8 cellular contexts compared by ENCODE assay signal in the genomic region with DNA sequence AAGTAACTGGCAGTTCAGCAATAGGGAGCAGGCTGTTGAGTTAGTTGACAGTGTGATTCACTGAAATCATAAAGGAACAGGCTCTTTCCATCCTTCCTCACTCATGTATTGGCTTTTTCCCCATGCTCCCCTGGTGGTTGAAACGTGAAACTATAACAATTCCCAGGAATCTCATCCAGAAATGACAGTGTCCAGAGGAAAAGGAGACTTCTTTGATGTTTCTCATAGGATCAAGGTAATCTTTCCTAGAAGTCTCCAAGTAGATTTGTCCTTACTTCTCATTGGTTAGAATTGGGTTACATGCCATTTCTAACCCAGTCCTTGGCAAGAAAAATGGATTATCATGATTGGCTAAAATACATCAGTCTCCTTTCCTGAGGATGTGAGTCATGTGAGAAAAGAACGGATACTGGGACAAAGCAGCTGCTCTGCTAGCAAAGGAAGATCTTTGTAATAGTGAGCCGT. TPM values are rescaled to one million over a fixed set of nuclear protein-coding genes. Genes with fewer than 3 reads are reported as not detected.
DNase-seq lines count a peak whose midpoint lies in the region; ATAC-seq, FAIRE-seq and TF ChIP-seq lines count a peak whose summit lies in the region.

No MANE protein-coding gene starts in this region.

- peak; percentile 0 for DNase-seq in COLO668 (lab: John Stamatoyannopoulos, UW; ENCODE audit: unreplicated experiment)
- peak; percentile 52 for DNase-seq in NCI-H1694 treated with DMSO at 0.1 percent for 48 hours (lab: John Stamatoyannopoulos, UW)
- no peak for DNase-seq in H1 (ENCODE audit: low read depth in 1 of 2, low spot score in 2 of 2)
- DNase-seq in myocyte (ENCODE audit: low read depth), result peak; percentile 75
- no peak for DNase-seq in activated CD4-positive, CD25-positive, alpha-beta regulatory T cell (lab: John Stamatoyannopoulos, UW)
- DNase-seq in amygdala (lab: John Stamatoyannopoulos, UW), result no peak

- no peak overlapping the region for H3K23ac ChIP-seq in H1 (ENCODE audit: insufficient read length)

- H3K14ac ChIP-seq in H1 (ENCODE audit: insufficient read length), result no peak overlapping the region

- no peak overlapping the region for H3K56ac ChIP-seq in H1 (replicated peaks; ENCODE audit: insufficient read length, low read depth, low read length)

- no peak for TF ChIP-seq EP300 in H1 (IDR thresholded peaks at IDR 0.05; ENCODE audit: borderline replicate concordance in 1 of 2, low read depth in 2 of 2, low read length in 2 of 2)

- H4K5ac ChIP-seq in H1 (ENCODE audit: insufficient read length, low read depth, low read length), result no peak overlapping the region

- no peak overlapping the region for H4K91ac ChIP-seq in H1 (replicated peaks; ENCODE audit: insufficient read length, low read length)

- peak in 1 of 2 experiments; percentile 20; a peak in 1 of 4 replicates for TF ChIP-seq RAD21 in H1 (IDR thresholded peaks at IDR 0.05 in 1 of 2, conservative IDR thresholded peaks at IDR 0.05 in 1 of 2; ENCODE audit: low read depth in 2 of 2, low read length in 2 of 2)

- TF ChIP-seq CTCF in H1 (IDR thresholded peaks at IDR 0.05; ENCODE audit: control extremely low read depth in 1 of 3, insufficient read depth in 1 of 3, low read depth in 1 of 3, low read length in 3 of 3), result peak in 2 of 3 experiments; percentile 21 to 56; a peak in 2 of 4 replicates

- H2BK20ac ChIP-seq in H1 (ENCODE audit: low read length), result no peak overlapping the region

- no peak overlapping the region for H4K8ac ChIP-seq in H1 (ENCODE audit: extremely low read depth, insufficient read depth, low read length)

- H3K79me1 ChIP-seq in H1 (ENCODE audit: low read depth, low read length), result no peaks in the 10 kb centered on the region; the same call in 1 of the 2 replicates

- H3K79me2 ChIP-seq in H1 (ENCODE audit: control insufficient read depth in 1 of 2, insufficient read depth in 2 of 2, low read length in 2 of 2), result peaks cover 0 to 13% of the 10 kb centered on the region in 2 experiments; a peak in 1 of 4 replicates

- H3K27me3 ChIP-seq in H1 (replicated peaks in 1 of 4; ENCODE audit: control insufficient read depth in 3 of 4, extremely low read depth in 1 of 4, insufficient read depth in 3 of 4, low read length in 3 of 4), result no peaks in the 10 kb centered on the region

- H2BK15ac ChIP-seq in H1 (ENCODE audit: low read length), result no peak overlapping the region

- CTCF ChIA-PET in H1 (lab: Charles Lee; ENCODE audit: partially characterized antibody), result no interaction called here

- WGBS in H1 (ENCODE audit: extremely low coverage in 1 of 2, insufficient coverage in 1 of 2, insufficient read length in 1 of 2, insufficient replicate concordance in 2 of 2, low coverage in 1 of 2, low lambda C conversion rate in 2 of 2, missing lambda C conversion rate in 1 of 2), 2 experiments, result 73% methylated on average over 3 of the region's 3 CpGs; no CpG with 5 or more reads in 1 of the 2 experiments

- no peak overlapping the region for H3K18ac ChIP-seq in H1 (ENCODE audit: extremely low read depth, low read length)

- H4K20me1 ChIP-seq in H1 (replicated peaks in 1 of 2; ENCODE audit: control insufficient read depth in 1 of 2, insufficient read depth in 2 of 2, low read length in 2 of 2), result peaks cover 2 to 4% of the 10 kb centered on the region in 2 experiments

- H3K27ac ChIP-seq in H1 (ENCODE audit: low read depth, low read length), result no peak overlapping the region

- H3K4me2 ChIP-seq in H1 (ENCODE audit: insufficient read depth in 1 of 2, low read depth in 2 of 2, low read length in 2 of 2), result no peak overlapping the region

- no peak overlapping the region for H2BK5ac ChIP-seq in H1 (ENCODE audit: low read depth, low read length)

- no peak overlapping the region for H2AK5ac ChIP-seq in H1 (ENCODE audit: low read depth, low read length)

- no peaks in the 10 kb centered on the region; a peak in 1 of 7 replicates for H3K4me1 ChIP-seq in H1 (replicated peaks in 1 of 4; ENCODE audit: control insufficient read depth in 3 of 4, insufficient read depth in 4 of 4, low read length in 3 of 4)

- no peak overlapping the region for H3K4me3 ChIP-seq in H1 (ENCODE audit: extremely low read depth in 1 of 4, insufficient read depth in 2 of 4, low read depth in 3 of 4, low read length in 4 of 4)

- peaks cover under 1 to 42% (median 15%) of the 10 kb centered on the region in 4 experiments; a peak in 7 of 8 replicates for H3K36me3 ChIP-seq in H1 (ENCODE audit: control insufficient read depth in 2 of 4, insufficient read depth in 4 of 4, low read length in 3 of 4)

- TF ChIP-seq POLR2A in H1 (IDR thresholded peaks at IDR 0.05; ENCODE audit: control extremely low read depth in 1 of 2, low read depth in 2 of 2, low read length in 2 of 2), result no peak

- H3K4ac ChIP-seq in H1 (replicated peaks; ENCODE audit: insufficient read length, low read depth, low read length), result no peak overlapping the region

- no peak for ATAC-seq in HG03342 (IDR thresholded peaks at IDR 0.05; ENCODE audit: unreplicated experiment)
- no peak for ATAC-seq in GM21529 (IDR thresholded peaks at IDR 0.05; ENCODE audit: unreplicated experiment)

- no peak overlapping the region for H2BK12ac ChIP-seq in H1 (ENCODE audit: low read depth, low read length)

- no peak overlapping the region for H3K9ac ChIP-seq in H1 (replicated peaks in 1 of 4; ENCODE audit: extremely low read depth in 1 of 4, low read depth in 3 of 4, low read length in 3 of 4)

- H3K9me3 ChIP-seq in H1 (ENCODE audit: insufficient read depth in 2 of 2, low read depth in 1 of 2, low read length in 1 of 2), result no peaks in the 10 kb centered on the region

- FAIRE-seq in H1 (lab: Jason Lieb, UNC), result peak; percentile 63

- POLR2A ChIA-PET in H1 (lab: Charles Lee; ENCODE audit: partially characterized antibody), result interaction anchor here (0.9 to 1.5 kb wide), 2 partner anchors 9 to 13 kb away, joined by 3 to 4 read pairs; no protein-coding TSS in a partner anchor

- no peaks in the 10 kb centered on the region for H3K23me2 ChIP-seq in H1 (ENCODE audit: low read depth, low read length)

- H2BK120ac ChIP-seq in H1 (replicated peaks; ENCODE audit: low read depth, low read length), result no peak overlapping the region

- no peak overlapping the region for H2AFZ ChIP-seq in H1 (ENCODE audit: low read length)

TF ChIP-seq in H1, 55 proteins besides CTCF, POLR2A, EP300 and RAD21:
- TF ChIP-seq JUN (IDR thresholded peaks at IDR 0.05; ENCODE audit: low read depth, low read length) (no peak), TEAD4 (IDR thresholded peaks at IDR 0.05; ENCODE audit: low read depth, low read length) (no peak), CBX5 (IDR thresholded peaks at IDR 0.05; ENCODE audit: low read depth, low read length) (no peak), SP1 (IDR thresholded peaks at IDR 0.05; ENCODE audit: low read depth, low read length) (no peak), SIRT6 (IDR thresholded peaks at IDR 0.05; ENCODE audit: low read length) (no peak), RXRA (IDR thresholded peaks at IDR 0.05; ENCODE audit: insufficient read depth, low read depth, low read length) (no peak), BACH1 (IDR thresholded peaks at IDR 0.05; ENCODE audit: low read length) (no peak), RFX5 (IDR thresholded peaks at IDR 0.05; ENCODE audit: borderline replicate concordance, low read depth, low read length) (no peak), CHD1 (IDR thresholded peaks at IDR 0.05; ENCODE audit: low read depth, low read length) (no peak)
- TF ChIP-seq, protein P1, sequence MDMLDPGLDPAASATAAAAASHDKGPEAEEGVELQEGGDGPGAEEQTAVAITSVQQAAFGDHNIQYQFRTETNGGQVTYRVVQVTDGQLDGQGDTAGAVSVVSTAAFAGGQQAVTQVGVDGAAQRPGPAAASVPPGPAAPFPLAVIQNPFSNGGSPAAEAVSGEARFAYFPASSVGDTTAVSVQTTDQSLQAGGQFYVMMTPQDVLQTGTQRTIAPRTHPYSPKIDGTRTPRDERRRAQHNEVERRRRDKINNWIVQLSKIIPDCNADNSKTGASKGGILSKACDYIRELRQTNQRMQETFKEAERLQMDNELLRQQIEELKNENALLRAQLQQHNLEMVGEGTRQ (IDR thresholded peaks at IDR 0.05; ENCODE audit: low read length), result no peak
- TF ChIP-seq, protein P2, sequence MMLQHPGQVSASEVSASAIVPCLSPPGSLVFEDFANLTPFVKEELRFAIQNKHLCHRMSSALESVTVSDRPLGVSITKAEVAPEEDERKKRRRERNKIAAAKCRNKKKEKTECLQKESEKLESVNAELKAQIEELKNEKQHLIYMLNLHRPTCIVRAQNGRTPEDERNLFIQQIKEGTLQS (IDR thresholded peaks at IDR 0.05; ENCODE audit: insufficient read depth, low read depth, low read length), result no peak

RNA-seq across cellular contexts. Expression of gene TTC19, which starts 14.4 kb away (rescaled TPM):
- 50.7 and 55.0 TPM in 2 replicates for total RNA-seq in H1 (2021; fragmentation: NEBNext Ultra II Directional; extraction: Animal tissue kit (Norgen Biotek cat#: 25700))
- 9.9 and 11.8 TPM in 2 replicates for polyA plus RNA-seq in H1 (2011; rRNA removed)
- polyA plus RNA-seq in H1 (2011; cell fraction: cytosol; rRNA removed), result 14.4 TPM
- 27.6 TPM for polyA plus RNA-seq in H1 (2011; cell fraction: nucleus; rRNA removed)
- 36.1 to 48.9 TPM (median 38.4 TPM) in 4 replicates for polyA plus RNA-seq in H1 (2012, experiment 1 of 2)
- polyA plus RNA-seq in H1 (2012, experiment 2 of 2), result 9.5 TPM
- 38.5 TPM for polyA plus RNA-seq in H1 (2013, experiment 1 of 2)
- 46.4 TPM for polyA plus RNA-seq in H1 (2013, experiment 2 of 2)
- 10.6 and 14.9 TPM in 2 replicates for polyA minus RNA-seq in H1 (2011; rRNA and poly(A)+ RNA removed)
- 28.7 TPM for polyA minus RNA-seq in H1 (2011; cell fraction: cytosol; rRNA and poly(A)+ RNA removed)
- polyA minus RNA-seq in H1 (2011; cell fraction: nucleus; rRNA and poly(A)+ RNA removed), result 33.0 TPM
- total RNA-seq in myocyte, result 54.7 and 69.2 TPM in 2 replicates
- 21.2 TPM for polyA plus RNA-seq in myocyte (2012)

RNA-seq across cellular contexts. Expression of gene ZSWIM7, which starts 14.5 kb away (rescaled TPM):
- total RNA-seq in H1 (2021; fragmentation: NEBNext Ultra II Directional; extraction: Animal tissue kit (Norgen Biotek cat#: 25700)), result 39.3 and 39.4 TPM in 2 replicates
- 39.0 and 57.7 TPM in 2 replicates for polyA plus RNA-seq in H1 (2011; rRNA removed)
- 56.6 TPM for polyA plus RNA-seq in H1 (2011; cell fraction: cytosol; rRNA removed)
- 36.5 TPM for polyA plus RNA-seq in H1 (2011; cell fraction: nucleus; rRNA removed)
- polyA plus RNA-seq in H1 (2012, experiment 1 of 2), result 36.5 to 48.1 TPM (median 44.0 TPM) in 4 replicates
- polyA plus RNA-seq in H1 (2012, experiment 2 of 2), result 15.0 TPM
- 27.2 TPM for polyA plus RNA-seq in H1 (2013, experiment 1 of 2)
- polyA plus RNA-seq in H1 (2013, experiment 2 of 2), result 28.8 TPM
- 24.2 and 26.3 TPM in 2 replicates for polyA minus RNA-seq in H1 (2011; rRNA and poly(A)+ RNA removed)
- polyA minus RNA-seq in H1 (2011; cell fraction: cytosol; rRNA and poly(A)+ RNA removed), result 8.7 TPM
- polyA minus RNA-seq in H1 (2011; cell fraction: nucleus; rRNA and poly(A)+ RNA removed), result 8.5 TPM
- total RNA-seq in myocyte, result 25.2 and 35.7 TPM in 2 replicates
- 26.9 TPM for polyA plus RNA-seq in myocyte (2012)

Comparison
In these comparisons a context has a peak if more than half of its experiments do, and no peak if none do; other contexts are left out.
1. DNase-seq: peak in COLO668 (single experiment), NCI-H1694 treated with DMSO at 0.1 percent for 48 hours (single experiment) and myocyte (single experiment); none in H1 (0 of 2), activated CD4-positive, CD25-positive, alpha-beta regulatory T cell (0 of 4) and amygdala (0 of 56).